In the genomic region with DNA sequence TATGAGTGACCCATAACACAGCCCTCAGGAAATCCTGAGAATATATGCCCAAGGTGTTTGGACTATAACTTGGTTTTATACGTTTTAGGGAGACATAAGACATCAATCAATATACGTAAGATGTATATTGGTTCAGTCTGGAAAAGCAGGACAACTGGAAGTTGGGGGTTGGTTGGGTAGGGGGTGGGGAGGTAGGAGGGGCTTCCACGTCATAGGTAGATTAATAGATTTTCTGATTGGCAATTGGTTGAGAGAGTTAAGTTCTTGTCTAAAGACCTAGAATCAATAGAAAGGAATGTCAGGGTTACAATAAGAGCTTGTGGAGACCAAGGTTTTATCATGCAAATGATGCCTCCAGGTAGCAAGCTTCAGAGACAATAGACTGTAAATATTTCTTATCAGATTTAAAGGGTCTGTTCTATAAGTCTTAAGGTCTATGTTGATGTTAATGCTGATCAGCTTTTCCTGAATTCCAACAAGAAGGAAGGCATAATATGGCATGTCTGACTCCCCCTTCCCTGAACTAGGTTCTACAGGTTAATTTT, we compare ENCODE assay signal across 18 cellular contexts.
DNase-seq lines count a peak whose midpoint lies in the region; ATAC-seq, FAIRE-seq and TF ChIP-seq lines count a peak whose summit lies in the region.
"Had no signal": no experiment of that assay in that cellular context is flagged by ENCODE, and none has a peak within 500 bp of the region (broad histone marks: within the 10 kb centered on the region; RNA-seq: fewer than 3 reads in every experiment).

No MANE protein-coding gene starts in this region.

- no peak overlapping the region for H3K4me3 ChIP-seq in GM23338
- 0 out of 2 replicates have a peak overlapping the region, but pooled peaks have one; percentile 4 for H3K4me3 ChIP-seq in HUES6 (ENCODE audit: low read depth, low read length)
- H3K4me3 ChIP-seq in endodermal cell (ENCODE audit: low read length), result no peak overlapping the region
- no peak overlapping the region for H3K4me3 ChIP-seq in iPS-18a (ENCODE audit: low read length)
- no peak overlapping the region for H3K4me3 ChIP-seq in small intestine (ENCODE audit: low read depth in 1 of 2, low read length in 2 of 2)
- H3K4me3 ChIP-seq in heart left ventricle, result no peak overlapping the region
- no peak overlapping the region for H3K4me3 ChIP-seq in aorta (ENCODE audit: low read length in 2 of 2)
- H3K4me3 ChIP-seq: BLaER1 had no signal

- 0 out of 2 replicates have a peak overlapping the region, but pooled peaks have one; percentile 39 for H3K27ac ChIP-seq in GM23338 (ENCODE audit: low read depth)
- peak overlapping the region; percentile 77; the same call in 1 of the 2 replicates for H3K27ac ChIP-seq in HUES6 (ENCODE audit: low read depth, low read length)
- H3K27ac ChIP-seq in endodermal cell (ENCODE audit: low read depth, low read length), result no peak overlapping the region
- peak overlapping the region; percentile 30 for H3K27ac ChIP-seq in iPS-18a (ENCODE audit: low read length)
- H3K27ac ChIP-seq in small intestine (ENCODE audit: low read depth in 1 of 2, low read length in 1 of 2), result no peak overlapping the region
- no peak overlapping the region for H3K27ac ChIP-seq in heart left ventricle
- no peak overlapping the region for H3K27ac ChIP-seq in aorta (ENCODE audit: low read depth in 1 of 2, low read length in 2 of 2)
- H3K27ac ChIP-seq: BLaER1 had no signal

- H3K9me3 ChIP-seq in HUES6 (ENCODE audit: control insufficient read depth, insufficient read depth, low read depth, low read length) (no peaks in the 10 kb centered on the region), endodermal cell (ENCODE audit: control insufficient read depth, low read length) (peaks cover 30% of the 10 kb centered on the region), iPS-18a (ENCODE audit: control insufficient read depth, low read depth, low read length) (no peaks in the 10 kb centered on the region), small intestine (ENCODE audit: control insufficient read depth, low read depth) (no peaks in the 10 kb centered on the region), heart left ventricle (peaks cover 0 to 5% (median 0%) of the 10 kb centered on the region in 12 donors), aorta (ENCODE audit: control insufficient read depth, low read length) (no peaks in the 10 kb centered on the region)
- H3K9me3 ChIP-seq: BLaER1, Caco-2 had no signal

- no peaks in the 10 kb centered on the region for H3K79me2 ChIP-seq in GM23338 (replicated peaks; ENCODE audit: insufficient read depth)

- no peak overlapping the region for H3K4me2 ChIP-seq in GM23338
- H3K4me2 ChIP-seq: BLaER1 had no signal

- FAIRE-seq in small intestine (lab: Jason Lieb, UNC) (no peak), RCC 7860 (lab: Jason Lieb, UNC) (no peak)
- FAIRE-seq: HTR-8/SVneo had no signal

- no peak overlapping the region for H3K4me3 Mint-ChIP-seq in GM23338
- no peak overlapping the region for H3K4me3 Mint-ChIP-seq in endodermal cell
- H3K4me3 Mint-ChIP-seq: CD8-positive, alpha-beta memory T cell had no signal

- peaks cover 9% of the 10 kb centered on the region for H3K9me3 Mint-ChIP-seq in GM23338
- peaks cover 22% of the 10 kb centered on the region for H3K9me3 Mint-ChIP-seq in endodermal cell

- ATAC-seq in GM23338, result peak; percentile 87
- ATAC-seq in heart left ventricle, result no peak
- no peak for ATAC-seq in aorta (ENCODE audit: low FRiP score)

- H3F3A ChIP-seq in GM23338 (replicated peaks; ENCODE audit: low read depth), result no peaks in the 10 kb centered on the region

- H3K4me1 ChIP-seq in GM23338 (ENCODE audit: insufficient read depth) (peaks cover 16% of the 10 kb centered on the region), HUES6 (ENCODE audit: control insufficient read depth, insufficient read depth, low read length) (peaks cover 10% of the 10 kb centered on the region; the same call in 1 of the 2 replicates), endodermal cell (ENCODE audit: control insufficient read depth, insufficient read depth, low read length) (no peaks in the 10 kb centered on the region), iPS-18a (ENCODE audit: control insufficient read depth, low read depth, low read length) (no peaks in the 10 kb centered on the region), small intestine (ENCODE audit: control insufficient read depth in 2 of 2, insufficient read depth in 1 of 2, low read depth in 1 of 2, low read length in 1 of 2) (no peaks in the 10 kb centered on the region), heart left ventricle (no peaks in the 10 kb centered on the region), aorta (ENCODE audit: control insufficient read depth in 1 of 2, insufficient read depth in 2 of 2, low read length in 2 of 2) (no peaks in the 10 kb centered on the region)
- H3K4me1 ChIP-seq: BLaER1, Caco-2 had no signal

- H2AFZ ChIP-seq in GM23338, result no peak overlapping the region

- peak overlapping the region; percentile 29 for H3K9ac ChIP-seq in HUES6 (ENCODE audit: low read length)
- H3K9ac ChIP-seq in endodermal cell (ENCODE audit: extremely low read depth, low read length, poor library complexity, severe bottlenecking), result no peak overlapping the region
- H3K9ac ChIP-seq in iPS-18a (ENCODE audit: low read length), result no peak overlapping the region
- H3K9ac ChIP-seq: BLaER1 had no signal

- H3K27me3 Mint-ChIP-seq in GM23338 (ENCODE audit: insufficient read depth, low read depth, poor library complexity) (no peaks in the 10 kb centered on the region), endodermal cell (ENCODE audit: insufficient read depth) (no peaks in the 10 kb centered on the region)
- H3K27me3 Mint-ChIP-seq: CD8-positive, alpha-beta memory T cell had no signal

- TF ChIP-seq POLR2A in heart left ventricle (IDR thresholded peaks at IDR 0.05), result no peak

- H3K9me2 ChIP-seq in GM23338 (ENCODE audit: insufficient read depth), result no peaks in the 10 kb centered on the region

- H3K27me3 ChIP-seq in GM23338 (ENCODE audit: insufficient read depth) (no peaks in the 10 kb centered on the region), HUES6 (ENCODE audit: control insufficient read depth, insufficient read depth, low read length) (no peaks in the 10 kb centered on the region), endodermal cell (ENCODE audit: control insufficient read depth, insufficient read depth, low read length, poor library complexity, severe bottlenecking) (no peaks in the 10 kb centered on the region), iPS-18a (ENCODE audit: control insufficient read depth, insufficient read depth, low read length) (no peaks in the 10 kb centered on the region), small intestine (ENCODE audit: control insufficient read depth in 2 of 2, insufficient read depth in 2 of 2, low read length in 2 of 2) (no peaks in the 10 kb centered on the region), heart left ventricle (no peaks in the 10 kb centered on the region), aorta (ENCODE audit: control insufficient read depth in 1 of 2, insufficient read depth in 2 of 2, low read length in 1 of 2) (no peaks in the 10 kb centered on the region)
- H3K27me3 ChIP-seq: BLaER1 had no signal

- H3K36me3 ChIP-seq in GM23338 (ENCODE audit: insufficient read depth), result no peaks in the 10 kb centered on the region
- H3K36me3 ChIP-seq in HUES6 (ENCODE audit: control insufficient read depth, insufficient read depth, low read length), result no peaks in the 10 kb centered on the region
- H3K36me3 ChIP-seq in endodermal cell (ENCODE audit: control insufficient read depth, insufficient read depth, low read length), result no peaks in the 10 kb centered on the region
- no peaks in the 10 kb centered on the region for H3K36me3 ChIP-seq in iPS-18a (ENCODE audit: control insufficient read depth, low read depth, low read length)
- H3K36me3 ChIP-seq in small intestine (ENCODE audit: control insufficient read depth in 2 of 2, insufficient read depth in 2 of 2, low read length in 2 of 2), result no peaks in the 10 kb centered on the region
- no peaks in the 10 kb centered on the region for H3K36me3 ChIP-seq in heart left ventricle
- H3K36me3 ChIP-seq in aorta (ENCODE audit: control insufficient read depth in 1 of 2, insufficient read depth in 2 of 2, low read length in 1 of 2), result no peaks in the 10 kb centered on the region
- H3K36me3 ChIP-seq: BLaER1 had no signal

- H3K27ac Mint-ChIP-seq in GM23338 (peak overlapping the region; percentile 79), endodermal cell (no peak overlapping the region)
- H3K27ac Mint-ChIP-seq: CD8-positive, alpha-beta memory T cell had no signal

- DNase-seq in GM23338 (ENCODE audit: low spot score) (peak; percentile 82), endodermal cell (peak; percentile 61), small intestine (no peak), heart left ventricle (no peak), aorta (no peak), RCC 7860 (ENCODE audit: low spot score) (no peak)
- DNase-seq: 8988T; AML-193; Caco-2; CD8-positive, alpha-beta memory T cell; DND-41; GF-D8; HCEC 1CT; IMR-90 had no signal

- H3K36me3 Mint-ChIP-seq in GM23338 (ENCODE audit: low read depth), result peaks cover 20% of the 10 kb centered on the region; the same call in 2 of the 3 replicates
- H3K36me3 Mint-ChIP-seq in endodermal cell (ENCODE audit: low read depth), result peaks cover 14% of the 10 kb centered on the region
- H3K36me3 Mint-ChIP-seq: CD8-positive, alpha-beta memory T cell had no signal

- intact Hi-C loops in heart left ventricle (cut with DNase I) (no loop called here), aorta (cut with DNase I) (no loop called here)

- peaks cover 19% of the 10 kb centered on the region for H3K4me1 Mint-ChIP-seq in GM23338
- H3K4me1 Mint-ChIP-seq in endodermal cell, result peaks cover 9% of the 10 kb centered on the region
- H3K4me1 Mint-ChIP-seq: CD8-positive, alpha-beta memory T cell had no signal

- WGBS in endodermal cell (ENCODE audit: insufficient coverage in 1 of 2, insufficient read length in 1 of 2), 2 experiments, result 75 to 77% methylated on average over 1 to 3 of the region's 3 CpGs
- 75 to 84% (median 76%) methylated on average over 3 of the region's 3 CpGs for WGBS in small intestine, 3 donors
- 72 to 82% (median 77%) methylated on average over 3 of the region's 3 CpGs for WGBS in heart left ventricle, 4 donors
- 67 to 78% methylated on average over 3 of the region's 3 CpGs for WGBS in aorta, 2 donors

- TF ChIP-seq CTCF in GM23338 (conservative IDR thresholded peaks at IDR 0.05; ENCODE audit: low read depth in 2 of 2) (no peak), endodermal cell (conservative IDR thresholded peaks at IDR 0.05) (no peak), heart left ventricle (IDR thresholded peaks at IDR 0.05) (no peak)

- H4K20me1 ChIP-seq in GM23338 (replicated peaks; ENCODE audit: insufficient read depth), result no peaks in the 10 kb centered on the region
- H4K20me1 ChIP-seq: BLaER1 had no signal

TF ChIP-seq in GM23338, 12 proteins besides CTCF, POLR2A, EP300 and RAD21 (continues in another document):
- TF ChIP-seq ZNF114 (CRISPR knock-in tag; IDR thresholded peaks at IDR 0.05), result no peak
- TF ChIP-seq EZH2 (IDR thresholded peaks at IDR 0.05; ENCODE audit: low read depth, unreplicated experiment), result no peak

Comparison
In these comparisons a context has a peak if more than half of its experiments do, and no peak if none do; other contexts are left out.
1. DNase-seq: peak in GM23338 (single experiment) and endodermal cell (single experiment); none in small intestine (single experiment), heart left ventricle (0 of 5), aorta (0 of 2) and RCC 7860 (single experiment).
2. H3K27ac ChIP-seq: peak in GM23338 (single experiment), HUES6 (single experiment) and iPS-18a (single experiment); none in endodermal cell (single experiment), small intestine (0 of 2), heart left ventricle (0 of 12) and aorta (0 of 2).